In genomic region chr21:16372546-16372945, GRCh38 we compare ENCODE assay signal across 19 cellular contexts.
A peak's percentile ranks its signal among the peaks of the same experiment; 100 is the strongest.
DNase-seq lines count a peak whose midpoint lies in the region; ATAC-seq and TF ChIP-seq lines count a peak whose summit lies in the region.
"Had no signal": no experiment of that assay in that cellular context is flagged by ENCODE, and none has a peak within 500 bp of the region (broad histone marks: within the 10 kb centered on the region; RNA-seq: fewer than 3 reads in every experiment).

No MANE protein-coding gene starts in this region.

- H3K4me3 ChIP-seq in SJCRH30, result no peak overlapping the region
- no peak overlapping the region for H3K4me3 ChIP-seq in ascending aorta
- H3K4me3 ChIP-seq: BLaER1 treated with 17β-estradiol and CSF1 and Interleukin-3, amounts not matched to agents 10 nM and 100 nM; GM23248; HAP-1 had no signal

- ATAC-seq in HG02678 (IDR thresholded peaks at IDR 0.05; ENCODE audit: unreplicated experiment), result no peak
- ATAC-seq in natural killer cell, result no peak
- ATAC-seq: CD8-positive, alpha-beta T cell had no signal

- no peaks in the 10 kb centered on the region for H3K27me3 Mint-ChIP-seq in natural killer cell (ENCODE audit: low read depth in 2 of 2)
- H3K27me3 Mint-ChIP-seq: B cell had no signal

- H3K27me3 ChIP-seq in SJCRH30, result no peaks in the 10 kb centered on the region
- no peaks in the 10 kb centered on the region for H3K27me3 ChIP-seq in ascending aorta
- H3K27me3 ChIP-seq: BLaER1 treated with 17β-estradiol and CSF1 and Interleukin-3, amounts not matched to agents 10 nM and 100 nM had no signal

- no peak overlapping the region for H3K27ac Mint-ChIP-seq in natural killer cell
- H3K27ac Mint-ChIP-seq: B cell; CD8-positive, alpha-beta T cell had no signal

- H3K4me1 ChIP-seq in SJCRH30, result peaks cover 60% of the 10 kb centered on the region
- H3K4me1 ChIP-seq in ascending aorta, result peaks cover 0 to 2% of the 10 kb centered on the region in 2 donors
- H3K4me1 ChIP-seq: BLaER1 treated with 17β-estradiol and CSF1 and Interleukin-3, amounts not matched to agents 10 nM and 100 nM had no signal

- H3K27ac ChIP-seq in SJCRH30 (no peak overlapping the region), substantia nigra (ENCODE audit: low read depth, low read length, poor library complexity, severe bottlenecking) (peak overlapping the region; percentile 11), ascending aorta (no peak overlapping the region)
- H3K27ac ChIP-seq: BLaER1 treated with 17β-estradiol and CSF1 and Interleukin-3, amounts not matched to agents 10 nM and 100 nM; GM23248; HL-60 had no signal

- peaks cover 8 to 10% of the 10 kb centered on the region in 2 donors for H3K9me3 Mint-ChIP-seq in natural killer cell
- H3K9me3 Mint-ChIP-seq: CD8-positive, alpha-beta T cell had no signal

- TF ChIP-seq CTCF in ascending aorta (IDR thresholded peaks at IDR 0.05), result no peak
- no peak for TF ChIP-seq CTCF in natural killer cell (IDR thresholded peaks at IDR 0.05)

- DNase-seq in SJCRH30, result peak; percentile 22 to 49
- DNase-seq in cerebellar cortex (ENCODE audit: low spot score), result peak; percentile 32
- peak; percentile 18 for DNase-seq in fibroblast of peridontal ligament (ENCODE audit: extremely low read depth)
- DNase-seq in substantia nigra (lab: John Stamatoyannopoulos, UW), result no peak
- no peak for DNase-seq in ascending aorta (ENCODE audit: low spot score in 2 of 2)
- no peak for DNase-seq in NCI-H2227 treated with DMSO at 0.1 percent for 48 hours (lab: John Stamatoyannopoulos, UW)
- no peak for DNase-seq in natural killer cell
- DNase-seq: CD8-positive, alpha-beta T cell; DMS 273 treated with DMSO at 0.1 percent for 48 hours; DMS53; DND-41; EL; GM23248; IMR-90 had no signal

- H3K4me1 Mint-ChIP-seq in natural killer cell, result no peaks in the 10 kb centered on the region
- H3K4me1 Mint-ChIP-seq: B cell had no signal

- intact Hi-C loops in ascending aorta (cut with DNase I) (no loop called here), natural killer cell (cut with micrococcal nuclease) (no loop called here)

- H3K36me3 Mint-ChIP-seq in natural killer cell, result no peaks in the 10 kb centered on the region
- H3K36me3 Mint-ChIP-seq: CD8-positive, alpha-beta T cell had no signal

- H3K9me3 ChIP-seq in SJCRH30 (replicated peaks) (no peaks in the 10 kb centered on the region), ascending aorta (no peaks in the 10 kb centered on the region)
- H3K9me3 ChIP-seq: BLaER1 treated with 17β-estradiol and CSF1 and Interleukin-3, amounts not matched to agents 10 nM and 100 nM; HAP-1 had no signal

- H3K36me3 ChIP-seq in SJCRH30 (no peaks in the 10 kb centered on the region), ascending aorta (no peaks in the 10 kb centered on the region)
- H3K36me3 ChIP-seq: HAP-1 had no signal

- H3K4me3 Mint-ChIP-seq in natural killer cell, result no peak overlapping the region
- H3K4me3 Mint-ChIP-seq: B cell; CD8-positive, alpha-beta T cell had no signal

Comparison
In these comparisons a context has a peak if more than half of its experiments do, and no peak if none do; other contexts are left out.
1. DNase-seq: peak in SJCRH30 (2 of 2), cerebellar cortex (single experiment) and fibroblast of peridontal ligament (single experiment); none in substantia nigra (0 of 49), ascending aorta (0 of 2), NCI-H2227 treated with DMSO at 0.1 percent for 48 hours (single experiment) and natural killer cell (single experiment).